10 cellular contexts compared by ENCODE assay signal in genomic region chr2:12262681-12263436, GRCh38.
DNase-seq lines count a peak whose midpoint lies in the region; ATAC-seq, FAIRE-seq and TF ChIP-seq lines count a peak whose summit lies in the region.
"Had no signal": no experiment of that assay in that cellular context is flagged by ENCODE, and none has a peak within 500 bp of the region (broad histone marks: within the 10 kb centered on the region; RNA-seq: fewer than 3 reads in every experiment).

No MANE protein-coding gene starts in this region.

- no peak overlapping the region for H3K9ac ChIP-seq in astrocyte (ENCODE audit: low read length)
- no peak overlapping the region for H3K9ac ChIP-seq in mesendoderm (ENCODE audit: low read length)

- no peaks in the 10 kb centered on the region for H3K79me2 ChIP-seq in astrocyte (ENCODE audit: insufficient read depth, low read length)
- no peaks in the 10 kb centered on the region for H3K79me2 ChIP-seq in mesendoderm (ENCODE audit: control insufficient read depth, insufficient read depth, low read length)

- no peak overlapping the region for H3K27ac ChIP-seq in astrocyte (ENCODE audit: low read depth, low read length)
- no peak overlapping the region for H3K27ac ChIP-seq in mesendoderm (ENCODE audit: low read depth, low read length)
- H3K27ac ChIP-seq in stomach, result no peak overlapping the region
- H3K27ac ChIP-seq: esophagus squamous epithelium had no signal

- no peaks in the 10 kb centered on the region for H3K79me1 ChIP-seq in mesendoderm (ENCODE audit: low read length)

- no peaks in the 10 kb centered on the region for H3K27me3 Mint-ChIP-seq in astrocyte (ENCODE audit: low read depth, unreplicated experiment)
- H3K27me3 Mint-ChIP-seq: stimulated activated naive CD8-positive, alpha-beta T cell treated with anti-CD3 and anti-CD28 coated beads, Interleukin-15, Interleukin-2, amounts not matched to agents 100 ng/mL and 50 ng/mL, for 24 hours had no signal

- H3K27me3 ChIP-seq in astrocyte (ENCODE audit: insufficient read depth, low read length), result no peaks in the 10 kb centered on the region
- no peaks in the 10 kb centered on the region for H3K27me3 ChIP-seq in mesendoderm (ENCODE audit: insufficient read depth, low read length, poor library complexity)
- H3K27me3 ChIP-seq in stomach, result no peaks in the 10 kb centered on the region
- H3K27me3 ChIP-seq: esophagus squamous epithelium had no signal

- FAIRE-seq in astrocyte (lab: Jason Lieb, UNC), result no peak

- H3K4me3 ChIP-seq in astrocyte (ENCODE audit: insufficient read depth, low read depth, low read length) (no peak overlapping the region), mesendoderm (ENCODE audit: low read length) (no peak overlapping the region), stomach (no peak overlapping the region)
- H3K4me3 ChIP-seq: esophagus squamous epithelium had no signal

- no peak overlapping the region for H3K4ac ChIP-seq in mesendoderm (ENCODE audit: low read depth, low read length)

- H3K4me3 Mint-ChIP-seq in astrocyte (ENCODE audit: unreplicated experiment), result no peak overlapping the region
- H3K4me3 Mint-ChIP-seq: stimulated activated naive CD8-positive, alpha-beta T cell treated with anti-CD3 and anti-CD28 coated beads, Interleukin-15, Interleukin-2, amounts not matched to agents 100 ng/mL and 50 ng/mL, for 24 hours had no signal

- no peak overlapping the region for H4K5ac ChIP-seq in mesendoderm (ENCODE audit: low read length)

- H3K9me3 ChIP-seq in astrocyte (ENCODE audit: insufficient read depth, low read depth, low read length), result no peaks in the 10 kb centered on the region
- no peaks in the 10 kb centered on the region for H3K9me3 ChIP-seq in stomach
- H3K9me3 ChIP-seq: esophagus squamous epithelium had no signal

- H3K36me3 ChIP-seq in astrocyte (ENCODE audit: insufficient read depth, low read length) (no peaks in the 10 kb centered on the region), mesendoderm (ENCODE audit: control insufficient read depth, insufficient read depth, low read length) (no peaks in the 10 kb centered on the region), stomach (no peaks in the 10 kb centered on the region)
- H3K36me3 ChIP-seq: esophagus squamous epithelium had no signal

- no peak for TF ChIP-seq EP300 in stomach (IDR thresholded peaks at IDR 0.05)

- H2BK120ac ChIP-seq in mesendoderm (ENCODE audit: low read depth, low read length), result peak overlapping the region; percentile 28

- no peak overlapping the region for H2AK5ac ChIP-seq in mesendoderm (ENCODE audit: low read length)

- no peak overlapping the region for H4K8ac ChIP-seq in mesendoderm (ENCODE audit: low read depth, low read length)

- H3K23ac ChIP-seq in mesendoderm (ENCODE audit: low read length), result no peak overlapping the region

- ATAC-seq in GM19035 (IDR thresholded peaks at IDR 0.05; ENCODE audit: unreplicated experiment) (peak; percentile 64), HG03520 (IDR thresholded peaks at IDR 0.05; ENCODE audit: unreplicated experiment) (peak; percentile 81), GM18870 (IDR thresholded peaks at IDR 0.05; ENCODE audit: unreplicated experiment) (no peak)

- H3K56ac ChIP-seq in mesendoderm (ENCODE audit: low read length), result no peak overlapping the region

- TF ChIP-seq POLR2A in stomach (IDR thresholded peaks at IDR 0.05), result no peak

- no peak overlapping the region for H3K27ac Mint-ChIP-seq in astrocyte (ENCODE audit: unreplicated experiment)
- H3K27ac Mint-ChIP-seq: stimulated activated naive CD8-positive, alpha-beta T cell treated with anti-CD3 and anti-CD28 coated beads, Interleukin-15, Interleukin-2, amounts not matched to agents 100 ng/mL and 50 ng/mL, for 24 hours had no signal

- H3K4me2 ChIP-seq in astrocyte (ENCODE audit: low read length) (no peak overlapping the region), mesendoderm (ENCODE audit: low read length) (no peak overlapping the region)

- H3K36me3 Mint-ChIP-seq in astrocyte (ENCODE audit: low read depth, unreplicated experiment), result no peaks in the 10 kb centered on the region

- H3K4me1 Mint-ChIP-seq in astrocyte (ENCODE audit: low read depth, unreplicated experiment), result peaks cover 13% of the 10 kb centered on the region

- no peak for TF ChIP-seq CTCF in astrocyte (IDR thresholded peaks at IDR 0.05; ENCODE audit: insufficient read depth, low read depth, low read length)
- no peak for TF ChIP-seq CTCF in stomach (IDR thresholded peaks at IDR 0.05)

- H2AFZ ChIP-seq in astrocyte (ENCODE audit: low read depth, low read length), result no peak overlapping the region

- peak overlapping the region; percentile 80 for H3K18ac ChIP-seq in mesendoderm (ENCODE audit: low read length)

- H3K9me3 Mint-ChIP-seq in astrocyte (ENCODE audit: unreplicated experiment), result no peaks in the 10 kb centered on the region
- H3K9me3 Mint-ChIP-seq: stimulated activated naive CD8-positive, alpha-beta T cell treated with anti-CD3 and anti-CD28 coated beads, Interleukin-15, Interleukin-2, amounts not matched to agents 100 ng/mL and 50 ng/mL, for 24 hours had no signal

- no CpG with 5 or more reads among the region's 2 CpGs for whole genome bisulfite sequencing in mesendoderm (ENCODE audit: extremely low coverage, insufficient coverage, low lambda C conversion rate)
- WGBS in stomach, 5 donors, result 42 to 73% (median 55%) methylated on average over 2 of the region's 2 CpGs

- H2BK5ac ChIP-seq in mesendoderm (ENCODE audit: low read length), result no peak overlapping the region

- intact Hi-C loops in stomach (cut with DNase I; ENCODE audit: low total_unique reads), result no loop called here

- H3K4me1 ChIP-seq in astrocyte (ENCODE audit: insufficient read depth, low read length) (peaks cover 2% of the 10 kb centered on the region), mesendoderm (ENCODE audit: control insufficient read depth, low read depth, low read length) (no peaks in the 10 kb centered on the region), stomach (peaks cover 0 to 12% (median 4%) of the 10 kb centered on the region in 4 donors)

- H2BK15ac ChIP-seq in mesendoderm (replicated peaks; ENCODE audit: low read depth), result no peak overlapping the region

- DNase-seq in astrocyte (ENCODE audit: low read depth), result peak; percentile 87
- no peak for DNase-seq in mesendoderm
- DNase-seq in SIG-M5 treated with dmso at 0.1 percent for 504 hours (lab: John Stamatoyannopoulos, UW; ENCODE audit: unreplicated experiment), result no peak
- no peak for DNase-seq in stomach
- DNase-seq in pons (ENCODE audit: low spot score), result no peak
- DNase-seq: esophagus squamous epithelium had no signal

- H4K20me1 ChIP-seq in astrocyte (ENCODE audit: insufficient read depth, low read length), result no peaks in the 10 kb centered on the region
